8 cellular contexts compared by ENCODE assay signal in the genomic region with DNA sequence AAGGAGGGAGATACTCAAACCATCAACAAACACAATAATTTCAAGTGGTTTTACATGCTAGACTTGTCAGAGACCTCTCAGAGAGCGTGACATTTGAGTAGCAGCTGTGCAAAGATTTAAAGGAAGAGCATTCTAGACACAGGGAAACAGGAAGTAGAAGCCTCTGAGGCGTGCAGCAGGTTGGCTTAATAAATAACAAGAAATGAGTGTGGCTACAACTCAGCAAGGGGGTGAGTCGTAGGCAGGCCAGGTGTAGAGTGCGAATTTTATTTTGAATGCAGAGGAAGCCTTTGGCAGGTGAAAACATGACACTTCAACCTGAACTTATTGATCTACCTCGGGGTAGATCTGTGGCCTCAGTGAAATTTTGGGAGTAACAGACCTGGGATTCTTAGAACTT.
DNase-seq lines count a peak whose midpoint lies in the region; ATAC-seq and TF ChIP-seq lines count a peak whose summit lies in the region.

No MANE protein-coding gene starts in this region.

- DNase-seq in GM13976 (ENCODE audit: low spot score) (peak; percentile 43), HK-2 (ENCODE audit: unreplicated experiment) (peak; percentile 32), dermis blood vessel endothelial cell (peak; percentile 32), AG08395 (ENCODE audit: low spot score) (no peak), SW 1271 (lab: John Stamatoyannopoulos, UW) (no peak), NCI-H82 treated with DMSO at 0.1 percent for 48 hours (lab: John Stamatoyannopoulos, UW; ENCODE audit: unreplicated experiment) (no peak)
- no peak for DNase-seq in stimulated activated effector memory CD8-positive, alpha-beta T cell treated with anti-CD3 and anti-CD28 coated beads, Interleukin-12 subunit alpha, Interleukin-12 subunit beta, amount 100 ng/mL, for 72 hours (ENCODE audit: low spot score in 2 of 2)

- no peak overlapping the region for H3K4me3 Mint-ChIP-seq in stimulated activated effector memory CD8-positive, alpha-beta T cell treated with anti-CD3 and anti-CD28 coated beads, Interleukin-12 subunit alpha, Interleukin-12 subunit beta, amount 100 ng/mL, for 72 hours

- TF ChIP-seq CTCF in GM13976 (IDR thresholded peaks at IDR 0.05; ENCODE audit: borderline replicate concordance, control extremely low read depth, extremely low read depth, insufficient read depth, missing control alignments) = no peak

- H3K27ac Mint-ChIP-seq in stimulated activated effector memory CD8-positive, alpha-beta T cell treated with anti-CD3 and anti-CD28 coated beads, Interleukin-12 subunit alpha, Interleukin-12 subunit beta, amount 100 ng/mL, for 72 hours = no peak overlapping the region

- H3K9me3 Mint-ChIP-seq in stimulated activated effector memory CD8-positive, alpha-beta T cell treated with anti-CD3 and anti-CD28 coated beads, Interleukin-12 subunit alpha, Interleukin-12 subunit beta, amount 100 ng/mL, for 72 hours = no peaks in the 10 kb centered on the region

- ATAC-seq in GM21367 (IDR thresholded peaks at IDR 0.05; ENCODE audit: unreplicated experiment) = peak; percentile 63
- ATAC-seq in stimulated activated effector memory CD8-positive, alpha-beta T cell treated with anti-CD3 and anti-CD28 coated beads, Interleukin-12 subunit alpha, Interleukin-12 subunit beta, amount 100 ng/mL, for 72 hours = no peak

- in situ Hi-C loops in GM13976 (cut with MboI; ENCODE audit: low sequenced_read_pairs, unreplicated experiment) = no loop called here

- H3K36me3 Mint-ChIP-seq in stimulated activated effector memory CD8-positive, alpha-beta T cell treated with anti-CD3 and anti-CD28 coated beads, Interleukin-12 subunit alpha, Interleukin-12 subunit beta, amount 100 ng/mL, for 72 hours = no peaks in the 10 kb centered on the region

- H3K4me1 Mint-ChIP-seq in stimulated activated effector memory CD8-positive, alpha-beta T cell treated with anti-CD3 and anti-CD28 coated beads, Interleukin-12 subunit alpha, Interleukin-12 subunit beta, amount 100 ng/mL, for 72 hours = peaks cover 7% of the 10 kb centered on the region

Comparison
In these comparisons a context has a peak if more than half of its experiments do, and no peak if none do; other contexts are left out.
1. DNase-seq: peak in GM13976 (single experiment), HK-2 (single experiment) and dermis blood vessel endothelial cell (single experiment); none in stimulated activated effector memory CD8-positive, alpha-beta T cell treated with anti-CD3 and anti-CD28 coated beads, Interleukin-12 subunit alpha, Interleukin-12 subunit beta, amount 100 ng/mL, for 72 hours (0 of 2), AG08395 (single experiment), SW 1271 (0 of 2) and NCI-H82 treated with DMSO at 0.1 percent for 48 hours (single experiment).